ENCODE assay signal across 19 cellular contexts in the genomic region with DNA sequence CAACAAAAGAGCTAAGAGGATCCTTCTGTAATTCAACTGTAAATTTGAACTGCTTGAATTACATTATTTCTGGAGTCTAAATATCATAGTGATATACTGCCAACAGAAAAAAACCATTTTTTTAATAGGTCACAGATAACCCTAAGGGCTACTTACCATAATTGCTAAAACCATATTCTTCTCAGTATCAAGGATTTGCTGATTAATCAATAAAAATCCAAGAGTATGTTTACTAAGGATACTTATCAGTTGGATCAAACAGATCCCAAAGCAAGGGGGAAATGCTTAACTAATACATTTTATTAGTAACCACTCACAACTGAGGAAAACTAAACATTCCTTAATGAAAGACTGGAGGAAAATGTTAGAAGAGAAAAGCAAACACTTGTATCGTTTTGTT.
"Had no signal": no experiment of that assay in that cellular context is flagged by ENCODE, and none has a peak within 500 bp of the region (broad histone marks: within the 10 kb centered on the region; RNA-seq: fewer than 3 reads in every experiment).

No MANE protein-coding gene starts in this region.

- H3K4me1 ChIP-seq: prostate gland, sigmoid colon, testis had no signal

- H3K4me3 ChIP-seq: coronary artery, lung, prostate gland, right atrium auricular region, sigmoid colon, testis, tibial artery had no signal

- H3K27me3 ChIP-seq: right atrium auricular region, sigmoid colon, testis, tibial artery had no signal

- H3K27ac ChIP-seq: coronary artery, prostate gland, right atrium auricular region, sigmoid colon, testis, tibial artery had no signal

- H3K36me3 ChIP-seq: prostate gland, right atrium auricular region had no signal

- DNase-seq: dermis blood vessel endothelial cell; kidney; nucleus accumbens; sigmoid colon; stimulated activated CD4-positive, alpha-beta T cell treated with anti-CD3 and anti-CD28 coated beads, Interleukin-2, amount 100 ng/mL, for 24 hours; stimulated activated CD4-positive, alpha-beta T cell treated with anti-CD3 and anti-CD28 coated beads, Interleukin-4, amount 100 ng/mL, for 24 hours; stimulated activated naive CD8-positive, alpha-beta T cell treated with anti-CD3 and anti-CD28 coated beads, Interleukin-15, Interleukin-2, amounts not matched to agents 100 U/mL and 50 U/mL, for 24 hours; substantia nigra; testis; tibial artery had no signal

- H3K9me3 Mint-ChIP-seq: memory B cell; nephron; stimulated activated memory B cell treated with anti-CD40 and anti-IgM and Interleukin-4, amounts not matched to agents 10 μg/mL and 1 μg/mL and 100 μg/mL, for 72 hours; type B pancreatic cell had no signal

- H3K9me3 ChIP-seq: prostate gland, right atrium auricular region, sigmoid colon, testis, tibial artery had no signal

- H3K4me3 Mint-ChIP-seq: memory B cell; nephron; stimulated activated memory B cell treated with anti-CD40 and anti-IgM and Interleukin-4, amounts not matched to agents 10 μg/mL and 1 μg/mL and 100 μg/mL, for 72 hours; type B pancreatic cell had no signal

- ATAC-seq: left lobe of liver; stimulated activated memory B cell treated with anti-CD40 and anti-IgM and Interleukin-4, amounts not matched to agents 10 μg/mL and 1 μg/mL and 100 μg/mL, for 72 hours; stimulated activated naive CD8-positive, alpha-beta T cell treated with anti-CD3 and anti-CD28 coated beads, Interleukin-15, Interleukin-2, amounts not matched to agents 100 U/mL and 50 U/mL, for 24 hours had no signal

- H3K27me3 Mint-ChIP-seq: memory B cell; stimulated activated memory B cell treated with anti-CD40 and anti-IgM and Interleukin-4, amounts not matched to agents 10 μg/mL and 1 μg/mL and 100 μg/mL, for 72 hours; type B pancreatic cell had no signal

- H3K27ac Mint-ChIP-seq: memory B cell; nephron; stimulated activated memory B cell treated with anti-CD40 and anti-IgM and Interleukin-4, amounts not matched to agents 10 μg/mL and 1 μg/mL and 100 μg/mL, for 72 hours; type B pancreatic cell had no signal

- FAIRE-seq: kidney had no signal
